Comparison of ENCODE assay signal across 23 cellular contexts in genomic region chr7:121352323-121352722, GRCh38. TPM values are rescaled to one million over a fixed set of nuclear protein-coding genes. Genes with fewer than 3 reads are reported as not detected.
DNase-seq lines count a peak whose midpoint lies in the region; ATAC-seq lines count a peak whose summit lies in the region.
"Had no signal": no experiment of that assay in that cellular context is flagged by ENCODE, and none has a peak within 500 bp of the region (broad histone marks: within the 10 kb centered on the region; RNA-seq: fewer than 3 reads in every experiment).

No MANE protein-coding gene starts in this region.

- peaks cover 0 to 26% (median 5%) of the 10 kb centered on the region in 3 donors for H3K4me1 Mint-ChIP-seq in naive B cell
- H3K4me1 Mint-ChIP-seq: brain had no signal

- no peaks in the 10 kb centered on the region for H3K9me3 Mint-ChIP-seq in naive B cell
- H3K9me3 Mint-ChIP-seq: activated T-cell treated with anti-CD3 and anti-CD28 coated beads, Interleukin-2, amount 50 U/mL, for 4 hours; brain; CD4-positive, CD25-positive, alpha-beta regulatory T cell had no signal

- no peak for DNase-seq in naive B cell
- no peak for DNase-seq in COLO668 (lab: John Stamatoyannopoulos, UW; ENCODE audit: unreplicated experiment)
- DNase-seq in stimulated activated naive CD8-positive, alpha-beta T cell treated with anti-CD3 and anti-CD28 coated beads, Interleukin-15, Interleukin-2, amounts not matched to agents 100 U/mL and 50 U/mL, for 24 hours: no peak
- no peak for DNase-seq in MV-4-11 (lab: John Stamatoyannopoulos, UW)
- no peak for DNase-seq in RPMI8226
- DNase-seq: activated naive CD4-positive, alpha-beta T cell; activated T-cell treated with anti-CD3 and anti-CD28 coated beads, Interleukin-2, amount 50 U/mL, for 4 hours; adrenal gland; CD4-positive, CD25-positive, alpha-beta regulatory T cell; EL; GOT3; IMR-90; NCI-H1092 treated with DMSO at 0.1 percent for 48 hours; NCI-H187 treated with DMSO at 0.1 percent for 48 hours; NCI-H774; stomach; tibial artery had no signal

- H3K4me3 Mint-ChIP-seq in naive B cell: no peak overlapping the region
- H3K4me3 Mint-ChIP-seq: activated T-cell treated with anti-CD3 and anti-CD28 coated beads, Interleukin-2, amount 50 U/mL, for 4 hours; brain; CD4-positive, CD25-positive, alpha-beta regulatory T cell had no signal

- H3K36me3 Mint-ChIP-seq in naive B cell: peaks cover 12 to 14% of the 10 kb centered on the region in 2 donors

- no peaks in the 10 kb centered on the region for H3K27me3 Mint-ChIP-seq in naive B cell
- H3K27me3 Mint-ChIP-seq: brain; CD4-positive, CD25-positive, alpha-beta regulatory T cell; progenitor cell of endocrine pancreas had no signal

- H3K27ac Mint-ChIP-seq in naive B cell: peak overlapping the region in 4 of 6 donors; percentile 21 to 89 (median 62)
- H3K27ac Mint-ChIP-seq: brain, progenitor cell of endocrine pancreas had no signal

- ATAC-seq in GM18868 (IDR thresholded peaks at IDR 0.05; ENCODE audit: unreplicated experiment): peak; percentile 84
- ATAC-seq in GM21786 (IDR thresholded peaks at IDR 0.05; ENCODE audit: unreplicated experiment): peak; percentile 45
- ATAC-seq in HG03095 (IDR thresholded peaks at IDR 0.05; ENCODE audit: unreplicated experiment): peak; percentile 78
- ATAC-seq in naive B cell (ENCODE audit: low read depth in 2 of 2): no peak
- no peak for ATAC-seq in stimulated activated naive CD8-positive, alpha-beta T cell treated with anti-CD3 and anti-CD28 coated beads, Interleukin-15, Interleukin-2, amounts not matched to agents 100 U/mL and 50 U/mL, for 24 hours
- ATAC-seq: activated T-cell treated with anti-CD3 and anti-CD28 coated beads, Interleukin-2, amount 50 U/mL, for 4 hours; sciatic nerve had no signal

RNA-seq across cellular contexts. Expression of gene WNT16, which starts 23.5 kb away (rescaled TPM):
- polyA plus RNA-seq in naive B cell (ENCODE audit: low read depth in 6 of 6): 1 to 10 TPM in 5 of 6 donors, under 1 TPM in 1; 1.00 to 4.3 (median 2.9) TPM

RNA-seq across cellular contexts. Expression of gene FAM3C, which starts 43.8 kb away (rescaled TPM):
- polyA plus RNA-seq in naive B cell (ENCODE audit: low read depth in 6 of 6): 100 to 1,000 TPM in 3 of 6 donors, 10 to 100 TPM in 3; 79.8 to 115 (median 101) TPM

Comparison
In these comparisons a context has a peak if more than half of its experiments do, and no peak if none do; other contexts are left out.
1. ATAC-seq: peak in GM18868 (single experiment), GM21786 (single experiment) and HG03095 (single experiment); none in naive B cell (0 of 2) and stimulated activated naive CD8-positive, alpha-beta T cell treated with anti-CD3 and anti-CD28 coated beads, Interleukin-15, Interleukin-2, amounts not matched to agents 100 U/mL and 50 U/mL, for 24 hours (single experiment).